28 cellular contexts compared by ENCODE assay signal in the genomic region with DNA sequence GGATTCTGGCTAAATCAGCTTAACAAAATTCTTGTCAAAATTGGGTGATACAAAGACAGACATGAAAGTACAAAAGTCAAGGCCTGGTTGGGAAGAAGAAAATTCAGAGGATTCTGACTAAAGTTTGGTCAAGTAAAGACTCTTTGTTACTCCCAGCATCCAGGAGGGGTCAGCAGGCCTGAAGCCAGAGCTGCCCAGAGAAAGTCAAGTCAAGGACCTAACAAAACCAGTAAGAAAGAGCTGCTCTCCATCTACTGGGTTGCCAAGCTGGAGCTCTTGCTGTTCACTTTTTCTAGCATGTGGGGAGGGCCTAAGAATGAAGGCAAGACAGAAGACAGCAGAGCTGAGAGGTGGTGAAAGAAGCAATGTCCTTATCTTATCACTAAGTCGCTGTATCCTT.
DNase-seq lines count a peak whose midpoint lies in the region; ATAC-seq, FAIRE-seq and TF ChIP-seq lines count a peak whose summit lies in the region.
"Had no signal": no experiment of that assay in that cellular context is flagged by ENCODE, and none has a peak within 500 bp of the region (broad histone marks: within the 10 kb centered on the region; RNA-seq: fewer than 3 reads in every experiment).

No MANE protein-coding gene starts in this region.

- TF ChIP-seq RAD21 in K562 (CRISPR knock-in tag; conservative IDR thresholded peaks at IDR 0.05 in 1 of 2, IDR thresholded peaks at IDR 0.05 in 1 of 2), result peak in 1 of 2 experiments; percentile 18; a peak in 1 of 4 replicates

- H3K27ac Mint-ChIP-seq in HFFc6, result peak overlapping the region; percentile 97
- H3K27ac Mint-ChIP-seq: CD4-positive, CD25-positive, alpha-beta regulatory T cell had no signal

- CTCF ChIA-PET in K562 (lab: Yijun Ruan, JAX; ENCODE audit: low intra/inter-chr PET ratio), result no interaction called here

- POLR2A ChIA-PET in K562 (lab: Yijun Ruan, JAX), result interaction anchor here (0.6 kb wide), 1 partner anchor 1257 kb away, joined by 3 read pairs; no protein-coding TSS in a partner anchor

- H3K9me1 ChIP-seq in K562 (ENCODE audit: control insufficient read depth, insufficient read depth, low read length), result no peaks in the 10 kb centered on the region

- no peak overlapping the region for H3K9ac ChIP-seq in K562 (ENCODE audit: insufficient read depth in 1 of 2, low read depth in 2 of 2, low read length in 2 of 2)
- no peak overlapping the region for H3K9ac ChIP-seq in MM.1S (ENCODE audit: low read length)
- H3K9ac ChIP-seq: BLaER1 had no signal

- intact Hi-C loops in K562 (cut with micrococcal nuclease), result no loop called here

- H3K4me2 ChIP-seq in K562 (ENCODE audit: insufficient read depth, low read length), result no peak overlapping the region
- no peak overlapping the region for H3K4me2 ChIP-seq in MM.1S (ENCODE audit: low read depth, low read length)
- H3K4me2 ChIP-seq: BLaER1 had no signal

- H3K4me3 ChIP-seq in K562 (no peak overlapping the region), MM.1S (ENCODE audit: low read length) (no peak overlapping the region)
- H3K4me3 ChIP-seq: BLaER1, SJSA1 had no signal

- H3K36me3 ChIP-seq in K562 (ENCODE audit: control insufficient read depth, insufficient read depth, low read length), result no peaks in the 10 kb centered on the region
- no peaks in the 10 kb centered on the region for H3K36me3 ChIP-seq in MM.1S (replicated peaks; ENCODE audit: insufficient read depth, low read length)
- H3K36me3 ChIP-seq: BLaER1, SJSA1 had no signal

- TF ChIP-seq POLR2A in K562 (conservative IDR thresholded peaks at IDR 0.05), result no peak

- H3K27ac ChIP-seq in K562 (ENCODE audit: extremely low read depth, low read depth, low read length), result no peak overlapping the region
- no peak overlapping the region for H3K27ac ChIP-seq in MM.1S (ENCODE audit: low read length)
- H3K27ac ChIP-seq: BLaER1 had no signal

- H3K27me3 ChIP-seq in K562 (ENCODE audit: control insufficient read depth in 2 of 2, insufficient read depth in 2 of 2, low read length in 2 of 2) (peaks cover 11% of the 10 kb centered on the region in 2 experiments), MM.1S (replicated peaks; ENCODE audit: insufficient read depth, low read length) (no peaks in the 10 kb centered on the region)
- H3K27me3 ChIP-seq: BLaER1, SJSA1 had no signal

- peaks cover 24% of the 10 kb centered on the region for H3K36me3 Mint-ChIP-seq in HFFc6 (ENCODE audit: low read depth)
- H3K36me3 Mint-ChIP-seq in activated T-cell treated with anti-CD3 and anti-CD28 coated beads, Interleukin-2, amount 50 U/mL, for 4 hours (ENCODE audit: insufficient read depth), result no peaks in the 10 kb centered on the region
- H3K36me3 Mint-ChIP-seq: CD4-positive, CD25-positive, alpha-beta regulatory T cell had no signal

- TF ChIP-seq EP300 in K562 (IDR thresholded peaks at IDR 0.05; ENCODE audit: low read length), result no peak

- H3K4me1 Mint-ChIP-seq in HFFc6 (ENCODE audit: low read depth), result peaks cover 73% of the 10 kb centered on the region
- no peaks in the 10 kb centered on the region for H3K4me1 Mint-ChIP-seq in activated T-cell treated with anti-CD3 and anti-CD28 coated beads, Interleukin-2, amount 50 U/mL, for 4 hours (ENCODE audit: low read depth)
- H3K4me1 Mint-ChIP-seq: CD4-positive, CD25-positive, alpha-beta regulatory T cell had no signal

- H3K79me2 ChIP-seq in K562 (ENCODE audit: control insufficient read depth, insufficient read depth, low read length) (no peaks in the 10 kb centered on the region), MM.1S (ENCODE audit: low read length) (no peaks in the 10 kb centered on the region)

- BruUV-seq in K562 (replicated peaks; lab: Mats Ljungman, UMichigan), result no TSS peak

- H3K9me3 ChIP-seq in K562 (replicated peaks; ENCODE audit: control insufficient read depth, insufficient read depth, low read depth, low read length), result no peaks in the 10 kb centered on the region
- H3K9me3 ChIP-seq in MM.1S (replicated peaks; ENCODE audit: insufficient read depth, low read length), result no peaks in the 10 kb centered on the region
- H3K9me3 ChIP-seq: BLaER1, SJSA1 had no signal

- H3K4me3 Mint-ChIP-seq in HFFc6, result no peak overlapping the region
- no peak overlapping the region for H3K4me3 Mint-ChIP-seq in activated T-cell treated with anti-CD3 and anti-CD28 coated beads, Interleukin-2, amount 50 U/mL, for 4 hours
- H3K4me3 Mint-ChIP-seq: CD4-positive, CD25-positive, alpha-beta regulatory T cell had no signal

- H3K4me1 ChIP-seq in K562 (replicated peaks in 1 of 2; ENCODE audit: control insufficient read depth in 2 of 2, insufficient read depth in 2 of 2, low read length in 2 of 2), result no peaks in the 10 kb centered on the region
- H3K4me1 ChIP-seq in MM.1S (ENCODE audit: low read length), result no peaks in the 10 kb centered on the region

- H3F3A ChIP-seq in MM.1S (ENCODE audit: insufficient read depth, low read length), result no peaks in the 10 kb centered on the region

- FAIRE-seq in K562 (lab: Jason Lieb, UNC), result no peak
- FAIRE-seq: A204.1, GM12892, HTR-8/SVneo had no signal

- TF ChIP-seq CTCF in HFFc6 (IDR thresholded peaks at IDR 0.05) (no peak), K562 (IDR thresholded peaks at IDR 0.05 in 2 of 3, conservative IDR thresholded peaks at IDR 0.05 in 1 of 3; ENCODE audit: insufficient read depth in 2 of 3, low read depth in 1 of 3, low read length in 3 of 3) (no peak), MM.1S (IDR thresholded peaks at IDR 0.05; ENCODE audit: low read length) (no peak)

- H2AFZ ChIP-seq in K562 (ENCODE audit: low read depth, low read length), result no peak overlapping the region
- H2AFZ ChIP-seq in MM.1S (ENCODE audit: low read length), result no peak overlapping the region

- WGBS in K562 (ENCODE audit: insufficient coverage, low coverage, missing lambda C conversion rate), result 0% methylated on average over 1 of the region's 1 CpG

- in situ Hi-C loops in K562 (cut with MboI), result no loop called here

- no peaks in the 10 kb centered on the region; the same call in 1 of the 2 replicates for H3K9me3 Mint-ChIP-seq in HFFc6
- peaks cover under 1% of the 10 kb centered on the region for H3K9me3 Mint-ChIP-seq in activated T-cell treated with anti-CD3 and anti-CD28 coated beads, Interleukin-2, amount 50 U/mL, for 4 hours

- no peaks in the 10 kb centered on the region for H3K9me2 ChIP-seq in MM.1S (replicated peaks; ENCODE audit: insufficient read depth, low read length)

- H3K27me3 Mint-ChIP-seq in HFFc6 (ENCODE audit: insufficient read depth), result no peaks in the 10 kb centered on the region; the same call in 1 of the 2 replicates
- H3K27me3 Mint-ChIP-seq in activated T-cell treated with anti-CD3 and anti-CD28 coated beads, Interleukin-2, amount 50 U/mL, for 4 hours (ENCODE audit: low read depth), result peaks cover 13% of the 10 kb centered on the region

- DNase-seq in HFFc6 (no peak), RKO (ENCODE audit: low spot score) (peak; percentile 4), K562 (ENCODE audit: extremely low read depth in 1 of 4, low spot score in 3 of 4) (peak in 1 of 4 experiments; percentile 6), iPS-NIHi7 (ENCODE audit: extremely low spot score) (peak; percentile 33), MM.1S (no peak), NCI-H1105 treated with DMSO at 0.1 percent for 48 hours (lab: John Stamatoyannopoulos, UW) (no peak), NCI-H1694 (lab: John Stamatoyannopoulos, UW) (no peak)
- DNase-seq in activated T-cell treated with anti-CD3 and anti-CD28 coated beads, Interleukin-2, amount 50 U/mL, for 4 hours, result no peak
- DNase-seq: CD4-positive, CD25-positive, alpha-beta regulatory T cell; DMS153; DND-41; H7; KG1; NCI-H1048; NCI-H1417 treated with DMSO at 0.1 percent for 48 hours; NCI-H187; NCI-H2081 treated with DMSO at 0.1 percent for 48 hours; NCI-H2171; NCI-H345; NCI-H510A treated with DMSO at 0.1 percent for 48 hours; NCI-H774; PC-3; Right ventricle myocardium superior had no signal

- H4K20me1 ChIP-seq in K562 (replicated peaks; ENCODE audit: control insufficient read depth, insufficient read depth, low read length) (no peaks in the 10 kb centered on the region), MM.1S (ENCODE audit: insufficient read depth, low read length) (no peaks in the 10 kb centered on the region)
- H4K20me1 ChIP-seq: BLaER1 had no signal

- peak; percentile 48; the same call in 1 of the 3 replicates for ATAC-seq in K562
- no peak for ATAC-seq in activated T-cell treated with anti-CD3 and anti-CD28 coated beads, Interleukin-2, amount 50 U/mL, for 4 hours
- ATAC-seq: PC-3 had no signal

TF ChIP-seq in K562, 482 proteins besides CTCF, POLR2A, EP300 and RAD21:
- TF ChIP-seq ZNF165 (CRISPR knock-in tag; IDR thresholded peaks at IDR 0.05; ENCODE audit: borderline replicate concordance), result no peak

Comparison
In these comparisons a context has a peak if more than half of its experiments do, and no peak if none do; other contexts are left out.
1. DNase-seq: peak in RKO (single experiment) and iPS-NIHi7 (single experiment); none in HFFc6 (single experiment), activated T-cell treated with anti-CD3 and anti-CD28 coated beads, Interleukin-2, amount 50 U/mL, for 4 hours (single experiment), MM.1S (single experiment), NCI-H1105 treated with DMSO at 0.1 percent for 48 hours (single experiment) and NCI-H1694 (single experiment).